Comparison of ENCODE assay signal across 20 cellular contexts in the genomic region with DNA sequence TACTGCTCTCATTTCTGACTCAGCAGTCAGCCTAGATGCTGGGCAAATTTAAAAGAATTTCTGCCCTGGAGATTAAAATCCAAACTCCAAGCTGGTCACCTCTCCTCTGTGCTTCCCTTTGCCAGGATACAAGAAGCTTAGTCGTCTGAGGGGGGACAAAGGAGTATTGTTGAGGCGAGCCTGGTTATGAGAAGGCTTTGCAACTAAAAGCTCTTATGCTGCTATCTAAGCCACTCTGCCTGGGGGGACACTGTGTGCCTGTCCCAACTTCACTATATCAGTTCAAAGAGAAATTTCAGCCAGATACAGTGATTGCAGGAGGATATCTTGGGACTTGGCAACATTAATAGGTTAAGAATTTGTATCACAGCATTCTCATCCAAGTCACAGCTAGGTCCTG.
"Had no signal": no experiment of that assay in that cellular context is flagged by ENCODE, and none has a peak within 500 bp of the region (broad histone marks: within the 10 kb centered on the region; RNA-seq: fewer than 3 reads in every experiment).

No MANE protein-coding gene starts in this region.

- H3K4me1 Mint-ChIP-seq: activated naive CD8-positive, alpha-beta T cell treated with anti-CD3 and anti-CD28 coated beads for 36 hours; endodermal cell had no signal

- H3K36me3 ChIP-seq: left lung, transverse colon, vagina had no signal

- H3K27ac ChIP-seq: epithelial cell of prostate, left lung, transverse colon, vagina had no signal

- H3K27me3 ChIP-seq: vagina had no signal

- H3K4me1 ChIP-seq: left lung, vagina had no signal

- H3K4me3 ChIP-seq: left lung, mucosa of descending colon, transverse colon, vagina had no signal

- DNase-seq: activated CD4-positive, alpha-beta memory T cell treated with anti-CD3 and anti-CD28 coated beads for 36 hours; activated CD4-positive, alpha-beta T cell treated with anti-CD3 and anti-CD28 coated beads for 4 hours; activated naive CD4-positive, alpha-beta T cell; activated naive CD8-positive, alpha-beta T cell treated with anti-CD3 and anti-CD28 coated beads for 36 hours; amniotic stem cell; endodermal cell; foreskin fibroblast; glutamatergic neuron; kidney; left lung; mucosa of descending colon; naive B cell; stimulated activated naive CD4-positive, alpha-beta T cell; SW 1271; transverse colon had no signal

- H3K9me3 Mint-ChIP-seq: activated CD4-positive, alpha-beta memory T cell treated with anti-CD3 and anti-CD28 coated beads for 36 hours; activated naive CD8-positive, alpha-beta T cell treated with anti-CD3 and anti-CD28 coated beads for 36 hours; endodermal cell; memory B cell; naive B cell; T-helper 2 cell treated with Interferon-gamma antibody and Interleukin-4, amounts not matched to agents 5 μg/mL and 100 μg/mL, for 36 hours; WTC11 had no signal

- H3K4me3 Mint-ChIP-seq: activated CD4-positive, alpha-beta memory T cell treated with anti-CD3 and anti-CD28 coated beads for 36 hours; activated naive CD8-positive, alpha-beta T cell treated with anti-CD3 and anti-CD28 coated beads for 36 hours; endodermal cell; memory B cell; naive B cell; T-helper 2 cell treated with Interferon-gamma antibody and Interleukin-4, amounts not matched to agents 5 μg/mL and 100 μg/mL, for 36 hours; WTC11 had no signal

- H3K36me3 Mint-ChIP-seq: activated CD4-positive, alpha-beta memory T cell treated with anti-CD3 and anti-CD28 coated beads for 36 hours; activated naive CD8-positive, alpha-beta T cell treated with anti-CD3 and anti-CD28 coated beads for 36 hours; memory B cell; naive B cell; WTC11 had no signal

- H3K9me3 ChIP-seq: left lung, mucosa of descending colon, transverse colon, vagina had no signal

- ATAC-seq: left lung, mucosa of descending colon, WTC11 had no signal

- H3K27ac Mint-ChIP-seq: activated CD4-positive, alpha-beta memory T cell treated with anti-CD3 and anti-CD28 coated beads for 36 hours; activated naive CD8-positive, alpha-beta T cell treated with anti-CD3 and anti-CD28 coated beads for 36 hours; endodermal cell; memory B cell; T-helper 2 cell treated with Interferon-gamma antibody and Interleukin-4, amounts not matched to agents 5 μg/mL and 100 μg/mL, for 36 hours; WTC11 had no signal
